8 cellular contexts compared by ENCODE assay signal in the genomic region with DNA sequence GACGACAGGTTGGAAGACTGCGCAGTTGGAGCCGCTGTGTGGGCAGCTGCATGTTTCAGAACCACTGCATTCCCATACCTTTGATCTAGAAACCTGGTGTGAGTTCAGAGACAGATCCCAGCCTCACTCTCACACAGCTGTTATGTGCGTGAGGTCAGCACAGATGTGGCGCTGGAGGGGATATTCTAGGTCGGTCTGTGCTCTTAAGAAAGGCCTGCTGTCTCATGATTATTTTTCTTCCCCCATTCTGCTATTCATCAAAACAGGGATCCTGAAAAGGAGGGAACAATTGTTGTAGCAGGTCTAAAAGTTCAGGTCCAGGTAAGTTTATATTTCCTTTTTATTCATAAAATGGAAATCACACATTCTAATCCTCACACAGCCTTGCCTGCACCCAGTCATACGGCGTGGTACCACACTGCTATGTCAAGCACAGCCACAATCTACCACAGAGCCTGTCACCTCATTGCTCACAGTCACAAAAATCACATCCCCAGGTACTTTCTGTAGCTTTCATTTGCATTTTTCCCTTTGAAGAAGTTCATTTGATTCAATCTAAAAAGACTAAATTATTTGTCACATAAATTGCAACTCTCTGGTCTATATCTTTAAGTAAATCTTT. TPM values are rescaled to one million over a fixed set of nuclear protein-coding genes. Genes with fewer than 3 reads are reported as not detected.
DNase-seq lines count a peak whose midpoint lies in the region; ATAC-seq and TF ChIP-seq lines count a peak whose summit lies in the region.

No MANE protein-coding gene starts in this region.

- H3K4me2 ChIP-seq in H9 (ENCODE audit: insufficient read depth, insufficient read length, low read length) = peak overlapping the region; percentile 88

- POLR2A ChIA-PET in WTC11 (lab: Charles Lee) = interaction anchor here (1.7 kb wide), 1 partner anchor 27 kb away, joined by 5 read pairs; a partner anchor contains a TSS

- no peak overlapping the region for H2BK15ac ChIP-seq in H9 (ENCODE audit: low read depth, low read length)

- H3K27me3 ChIP-seq in H9 (ENCODE audit: insufficient read depth, low read length) (no peaks in the 10 kb centered on the region), gastroesophageal sphincter (no peaks in the 10 kb centered on the region), spleen (replicated peaks in 1 of 7) (no peaks in the 10 kb centered on the region)

- no peak overlapping the region for H3K56ac ChIP-seq in H9 (ENCODE audit: insufficient read length, low read depth, low read length)

- no peak overlapping the region for H4K91ac ChIP-seq in H9 (ENCODE audit: insufficient read length, low read depth, low read length)

- no peak overlapping the region for H3K9ac ChIP-seq in H9 (ENCODE audit: extremely low read depth, insufficient read length, low read length)

- no peak overlapping the region for H4K5ac ChIP-seq in H9 (ENCODE audit: insufficient read length, low read depth, low read length)

- H2BK120ac ChIP-seq in H9 (ENCODE audit: low read depth, low read length, poor library complexity, severe bottlenecking) = no peak overlapping the region

- H3K27ac ChIP-seq in H9 (ENCODE audit: insufficient read length, low read depth, low read length) (no peak overlapping the region), gastroesophageal sphincter (peak overlapping the region; percentile 82 to 92 (median 86)), spleen (peak overlapping the region; percentile 84 to 95 (median 91))

- no peak for ATAC-seq in WTC11
- ATAC-seq in gastroesophageal sphincter = no peak
- ATAC-seq in HG03442 (IDR thresholded peaks at IDR 0.05; ENCODE audit: unreplicated experiment) = no peak

- H3K27ac Mint-ChIP-seq in H9 (no peak overlapping the region), WTC11 (no peak overlapping the region)

- H2AK5ac ChIP-seq in H9 (ENCODE audit: insufficient read length, low read length) = no peak overlapping the region

- TF ChIP-seq CTCF in H9 (conservative IDR thresholded peaks at IDR 0.05) = no peak
- no peak for TF ChIP-seq CTCF in WTC11 (IDR thresholded peaks at IDR 0.05)
- TF ChIP-seq CTCF in gastroesophageal sphincter (IDR thresholded peaks at IDR 0.05) = no peak
- TF ChIP-seq CTCF in spleen (IDR thresholded peaks at IDR 0.05 in 8 of 11, conservative IDR thresholded peaks at IDR 0.05 in 3 of 11) = no peak

- H2AFZ ChIP-seq in H9 (ENCODE audit: low read length) = no peak overlapping the region

- no peak overlapping the region for H3T11ph ChIP-seq in H9 (ENCODE audit: low read length)

- H2BK12ac ChIP-seq in H9 (ENCODE audit: insufficient read length, low read depth, low read length) = no peak overlapping the region

- H3K4me3 Mint-ChIP-seq in H9 (peak overlapping the region; percentile 89 to 100), WTC11 (peak overlapping the region; percentile 99)

- no peaks in the 10 kb centered on the region for H3K79me1 ChIP-seq in H9 (ENCODE audit: insufficient read depth, low read depth, low read length, poor library complexity, severe bottlenecking)

- H3K4me1 Mint-ChIP-seq in H9 = peaks cover 10 to 18% of the 10 kb centered on the region in 2 experiments
- peaks cover 14% of the 10 kb centered on the region for H3K4me1 Mint-ChIP-seq in WTC11

- WGBS in H9 (ENCODE audit: extremely low coverage, insufficient read length, low lambda C conversion rate) = no CpG with 5 or more reads among the region's 8 CpGs
- WGBS in gastroesophageal sphincter (ENCODE audit: low coverage in 1 of 2), 2 donors = 53 to 63% methylated on average over 7 to 8 of the region's 8 CpGs
- 65 to 77% (median 70%) methylated on average over 6 to 8 of the region's 8 CpGs for WGBS in spleen, 5 donors

- H3K36me3 Mint-ChIP-seq in H9 (ENCODE audit: insufficient read depth in 1 of 3, low read depth in 3 of 3) (peaks cover 13 to 25% (median 21%) of the 10 kb centered on the region in 3 experiments), WTC11 (peaks cover 21% of the 10 kb centered on the region)

- H3K4me1 ChIP-seq in H9 (ENCODE audit: insufficient read depth, low read length) (no peaks in the 10 kb centered on the region), gastroesophageal sphincter (peaks cover 0 to 22% (median 7%) of the 10 kb centered on the region in 3 donors), spleen (peaks cover 10 to 30% (median 21%) of the 10 kb centered on the region in 6 donors)

- no peak overlapping the region for H4K8ac ChIP-seq in H9 (replicated peaks; ENCODE audit: insufficient read length, low read depth, low read length)

- intact Hi-C loops in spleen (cut with DNase I; ENCODE audit: low total_unique reads) = no loop called here

- no peak overlapping the region for H3K23ac ChIP-seq in H9 (ENCODE audit: insufficient read length, low read depth, low read length)

- peaks cover 18 to 29% of the 10 kb centered on the region in 2 experiments for H3K9me3 Mint-ChIP-seq in H9
- H3K9me3 Mint-ChIP-seq in WTC11 = peaks cover 25% of the 10 kb centered on the region

- no peak overlapping the region for H2BK20ac ChIP-seq in H9 (ENCODE audit: low read depth, low read length, poor library complexity, severe bottlenecking)

- TF ChIP-seq EP300 in gastroesophageal sphincter (IDR thresholded peaks at IDR 0.05) = no peak

- CTCF ChIA-PET in WTC11 (lab: Charles Lee) = interaction anchor here (1.0 to 1.1 kb wide), 3 partner anchors 27 to 220 kb away, joined by 3 to 4 read pairs (median 3); a partner anchor contains a TSS

- H3K79me2 ChIP-seq in H9 (ENCODE audit: insufficient read depth, low read length) = peaks cover 2% of the 10 kb centered on the region; the same call in 1 of the 2 replicates

- H3K4ac ChIP-seq in H9 (ENCODE audit: low read depth, low read length) = no peak overlapping the region

- TF ChIP-seq POLR2A in gastroesophageal sphincter (IDR thresholded peaks at IDR 0.05) (no peak), spleen (IDR thresholded peaks at IDR 0.05) (no peak)

- no peak overlapping the region for H3K18ac ChIP-seq in H9 (ENCODE audit: insufficient read length, low read depth, low read length)

- H3K27me3 Mint-ChIP-seq in H9 (ENCODE audit: low read depth) = no peaks in the 10 kb centered on the region
- H3K27me3 Mint-ChIP-seq in WTC11 (ENCODE audit: low read depth) = no peaks in the 10 kb centered on the region

- DNase-seq in H9 (no peak), WTC11 (ENCODE audit: low spot score) (no peak), spleen (no peak), NCI-H446 treated with DMSO at 0.1 percent for 48 hours (lab: John Stamatoyannopoulos, UW) (no peak), NK-92 (lab: John Stamatoyannopoulos, UW; ENCODE audit: unreplicated experiment) (no peak), AG20443 (ENCODE audit: low spot score) (no peak)

- H3K23me2 ChIP-seq in H9 (ENCODE audit: insufficient read length, low read depth, low read length, poor library complexity, severe bottlenecking) = peaks cover 4% of the 10 kb centered on the region

- no peak overlapping the region for H2BK5ac ChIP-seq in H9 (ENCODE audit: insufficient read length, low read length)

- H3K14ac ChIP-seq in H9 (ENCODE audit: insufficient read depth, low read length) = no peak overlapping the region

- H3K36me3 ChIP-seq in gastroesophageal sphincter (peaks cover 0 to 12% of the 10 kb centered on the region in 2 donors), spleen (peaks cover 0 to 8% (median 2%) of the 10 kb centered on the region in 6 donors)

- H4K20me1 ChIP-seq in H9 (ENCODE audit: control insufficient read depth, insufficient read depth, insufficient read length) = no peaks in the 10 kb centered on the region

- H3K4me3 ChIP-seq in gastroesophageal sphincter = peak overlapping the region; percentile 49 to 63
- peak overlapping the region; percentile 54 to 75 (median 69) for H3K4me3 ChIP-seq in spleen

- H3K9me3 ChIP-seq in H9 (ENCODE audit: control insufficient read depth, low read depth, low read length) (peaks cover 11% of the 10 kb centered on the region), gastroesophageal sphincter (peaks cover 0 to 8% (median 0%) of the 10 kb centered on the region in 3 donors), spleen (peaks cover 0 to 18% (median 14%) of the 10 kb centered on the region in 8 donors)

TF ChIP-seq in WTC11, 78 proteins besides CTCF, POLR2A, EP300 and RAD21:
- TF ChIP-seq NFYB (CRISPR knock-in tag; conservative IDR thresholded peaks at IDR 0.05; ENCODE audit: low read depth) (no peak), NR3C1 (CRISPR knock-in tag; conservative IDR thresholded peaks at IDR 0.05; ENCODE audit: low read depth) (no peak), ZBTB21 (CRISPR knock-in tag; IDR thresholded peaks at IDR 0.05; ENCODE audit: borderline replicate concordance) (no peak), MXD4 (CRISPR knock-in tag; IDR thresholded peaks at IDR 0.05; ENCODE audit: borderline replicate concordance) (no peak), ZNF671 (CRISPR knock-in tag; IDR thresholded peaks at IDR 0.05) (no peak)
- TF ChIP-seq, protein P1, sequence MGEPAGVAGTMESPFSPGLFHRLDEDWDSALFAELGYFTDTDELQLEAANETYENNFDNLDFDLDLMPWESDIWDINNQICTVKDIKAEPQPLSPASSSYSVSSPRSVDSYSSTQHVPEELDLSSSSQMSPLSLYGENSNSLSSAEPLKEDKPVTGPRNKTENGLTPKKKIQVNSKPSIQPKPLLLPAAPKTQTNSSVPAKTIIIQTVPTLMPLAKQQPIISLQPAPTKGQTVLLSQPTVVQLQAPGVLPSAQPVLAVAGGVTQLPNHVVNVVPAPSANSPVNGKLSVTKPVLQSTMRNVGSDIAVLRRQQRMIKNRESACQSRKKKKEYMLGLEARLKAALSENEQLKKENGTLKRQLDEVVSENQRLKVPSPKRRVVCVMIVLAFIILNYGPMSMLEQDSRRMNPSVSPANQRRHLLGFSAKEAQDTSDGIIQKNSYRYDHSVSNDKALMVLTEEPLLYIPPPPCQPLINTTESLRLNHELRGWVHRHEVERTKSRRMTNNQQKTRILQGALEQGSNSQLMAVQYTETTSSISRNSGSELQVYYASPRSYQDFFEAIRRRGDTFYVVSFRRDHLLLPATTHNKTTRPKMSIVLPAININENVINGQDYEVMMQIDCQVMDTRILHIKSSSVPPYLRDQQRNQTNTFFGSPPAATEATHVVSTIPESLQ (CRISPR knock-in tag; IDR thresholded peaks at IDR 0.05) = no peak

RNA-seq across cellular contexts. Expression of a gene that starts 0.8 kb away (rescaled TPM):
- total RNA-seq in H9 (2021) = 1.7 and 1.8 TPM in 2 replicates
- total RNA-seq in WTC11 (2021) = 1.1 to 2.1 TPM (median 1.1 TPM) in 3 replicates
- 10 to 100 TPM in 1 of 4 donors, 1 to 10 TPM in 3; 5.2 to 17.7 (median 7.5) TPM for total RNA-seq in gastroesophageal sphincter
- total RNA-seq in spleen = 10 to 100 TPM in 3 of 7 donors, 1 to 10 TPM in 4; 7.3 to 15.1 (median 9.2) TPM
- polyA plus RNA-seq in spleen = 1 to 10 TPM; 1.4 to 2.3 (median 1.4) TPM

RNA-seq across cellular contexts. Expression of a gene that starts 26.7 kb away (rescaled TPM):
- total RNA-seq in H9 (2021) (111 and 119 TPM in 2 replicates), WTC11 (2021) (96.7 to 105 TPM (median 97.2 TPM) in 3 replicates), gastroesophageal sphincter (100 to 1,000 TPM in 1 of 4 donors, 10 to 100 TPM in 3; 75.2 to 104 (median 94.7) TPM), spleen (10 to 100 TPM; 58.9 to 85.4 (median 65.4) TPM)
- 10 to 100 TPM; 53.2 to 66.4 (median 55.5) TPM for polyA plus RNA-seq in spleen

RNA-seq across cellular contexts. Expression of a gene that starts 58.3 kb away (rescaled TPM):
- total RNA-seq in H9 (2021) (23.3 and 31.9 TPM in 2 replicates), WTC11 (2021) (21.1 to 23.7 TPM (median 22.9 TPM) in 3 replicates), gastroesophageal sphincter (10 to 100 TPM; 14.5 to 22.5 (median 19.7) TPM), spleen (10 to 100 TPM; 23.7 to 42.3 (median 32.1) TPM)
- polyA plus RNA-seq in spleen = 10 to 100 TPM in 1 of 3 donors, 1 to 10 TPM in 2; 7.8 to 11.4 (median 8.6) TPM
